Comparison of ENCODE assay signal across 7 cellular contexts in genomic region chr2:214809751-214810564, GRCh38.
DNase-seq lines count a peak whose midpoint lies in the region; ATAC-seq, FAIRE-seq and TF ChIP-seq lines count a peak whose summit lies in the region.

No MANE protein-coding gene starts in this region.

- ATAC-seq in HG02970 (IDR thresholded peaks at IDR 0.05; ENCODE audit: low FRiP score, unreplicated experiment), result peak; percentile 95

- DNase-seq in GM18507 (ENCODE audit: extremely low spot score, insufficient read length, low read depth) (peak; percentile 94), NCI-H2029 (lab: John Stamatoyannopoulos, UW) (peak; percentile 94), T-helper 9 cell (peak; percentile 94), astrocyte of the hippocampus (ENCODE audit: low read depth, low spot score) (peak; percentile 100), hypothalamus (lab: John Stamatoyannopoulos, UW) (peak; percentile 53 to 99 (median 94)), retinal pigment epithelial cell (ENCODE audit: low read depth) (peak; percentile 87)

- peak overlapping the region; percentile 90 for H3K4me3 ChIP-seq in retinal pigment epithelial cell (ENCODE audit: low read length)

- no peak for TF ChIP-seq CTCF in retinal pigment epithelial cell (conservative IDR thresholded peaks at IDR 0.05; ENCODE audit: low read depth, low read length)

- peak; percentile 94 for FAIRE-seq in GM18507 (lab: Jason Lieb, UNC)

Comparison
In these comparisons a context has a peak if more than half of its experiments do, and no peak if none do; other contexts are left out.
1. Peak in every context shown above with its lines: DNase-seq, ATAC-seq and H3K4me3 ChIP-seq.